ENCODE assay signal across 1 cellular context in genomic region chr16:67001159-67001486, GRCh38.
TF ChIP-seq lines count a peak whose summit lies in the region.

No MANE protein-coding gene starts in this region.

TF ChIP-seq in H1, 55 proteins besides CTCF, POLR2A, EP300 and RAD21:
- TF ChIP-seq KDM5A (IDR thresholded peaks at IDR 0.05; ENCODE audit: low read length) (no peak), KDM4A (IDR thresholded peaks at IDR 0.05; ENCODE audit: low read depth, low read length, severe bottlenecking) (peak; percentile 5)
TF ChIP-seq in H1: peak in this region for 1.
